Comparison of ENCODE assay signal across 8 cellular contexts in the genomic region with DNA sequence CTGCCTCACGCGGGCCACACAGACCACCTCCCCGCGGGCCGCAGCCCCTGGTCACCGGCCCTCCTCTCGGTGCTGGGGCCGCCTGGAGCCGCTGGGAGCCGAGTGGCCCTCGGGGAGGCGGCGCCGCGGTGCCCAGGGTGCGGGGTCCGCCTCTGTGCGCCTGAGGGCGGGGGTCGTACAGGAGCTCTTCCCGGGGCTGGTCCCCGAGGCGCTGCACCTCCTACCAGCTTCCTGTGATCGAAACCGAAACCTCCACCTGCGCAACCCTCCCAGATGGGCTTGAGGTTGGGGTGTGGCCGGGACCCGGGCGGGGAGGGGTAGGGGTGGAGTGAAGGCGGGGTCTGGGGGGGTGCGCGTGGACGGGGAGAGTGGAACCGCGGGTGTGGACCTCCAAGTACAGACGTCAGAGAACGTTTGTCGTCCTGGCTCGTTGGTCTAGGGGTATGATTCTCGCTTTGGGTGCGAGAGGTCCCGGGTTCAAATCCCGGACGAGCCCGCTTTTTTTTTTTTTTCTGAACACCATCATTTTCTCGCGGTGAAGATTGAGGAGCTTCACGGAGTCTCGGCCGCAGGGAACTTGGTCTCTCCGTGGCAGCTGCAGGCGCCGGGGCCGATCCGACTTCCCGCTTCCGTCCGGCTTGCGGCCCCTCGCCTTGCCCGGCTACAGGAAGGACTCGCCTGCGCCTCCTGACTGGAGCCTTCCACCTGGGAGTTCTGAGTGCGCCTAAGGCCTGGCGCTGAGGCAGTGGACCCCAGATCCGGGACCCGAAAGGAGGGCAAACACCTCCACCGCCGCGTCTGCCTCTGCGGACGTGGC. TPM values are rescaled to one million over a fixed set of nuclear protein-coding genes. Genes with fewer than 3 reads are reported as not detected.
DNase-seq lines count a peak whose midpoint lies in the region; ATAC-seq and TF ChIP-seq lines count a peak whose summit lies in the region.

No MANE protein-coding gene starts in this region.

- no peaks in the 10 kb centered on the region for H3K36me3 Mint-ChIP-seq in T-cell

- H3K4me3 ChIP-seq in adrenal gland (peak overlapping the region; percentile 17 to 82 (median 68)), psoas muscle (peak overlapping the region; percentile 77), uterus (peak overlapping the region; percentile 58 to 87)

- H3K4me1 ChIP-seq in adrenal gland (replicated peaks in 1 of 2), result peaks cover 0 to 7% of the 10 kb centered on the region in 2 donors
- H3K4me1 ChIP-seq in psoas muscle, result peaks cover 5% of the 10 kb centered on the region
- H3K4me1 ChIP-seq in uterus, result no peaks in the 10 kb centered on the region

- POLR2A ChIA-PET in T-cell (lab: Charles Lee), result interaction anchor here (0.6 to 0.7 kb wide), 5 partner anchors 9 to 276 kb away, joined by 3 to 16 read pairs (median 7); a partner anchor contains a TSS

- H3K36me3 ChIP-seq in adrenal gland (replicated peaks in 1 of 2) (no peaks in the 10 kb centered on the region), psoas muscle (ENCODE audit: insufficient read depth in 1 of 2, low read depth in 1 of 2) (no peaks in the 10 kb centered on the region), uterus (no peaks in the 10 kb centered on the region)

- peaks cover 0 to 20% (median 2%) of the 10 kb centered on the region in 3 donors for H3K9me3 Mint-ChIP-seq in T-cell

- DNase-seq in CD1c-positive myeloid dendritic cell (ENCODE audit: extremely low spot score), result peak; percentile 79
- peak; percentile 92 for DNase-seq in M059J (ENCODE audit: low read depth)
- DNase-seq in T-cell, result peak; percentile 86 to 97 (median 94)
- peak; percentile 86 to 95 (median 92) for DNase-seq in adrenal gland
- peak; percentile 90 for DNase-seq in left cardiac atrium
- peak; percentile 82 to 86 for DNase-seq in psoas muscle
- peak; percentile 87 to 94 for DNase-seq in uterus

- CTCF ChIA-PET in T-cell (lab: Charles Lee), result interaction anchor here (0.6 to 1.4 kb wide), 7 partner anchors 8 to 906 kb away, joined by 3 to 13 read pairs (median 5); no protein-coding TSS in a partner anchor

- H3K27ac ChIP-seq in adrenal gland (peak overlapping the region; percentile 54 to 97 (median 85)), psoas muscle (peak overlapping the region; percentile 58), uterus (peak overlapping the region; percentile 83 to 97)

- H3K9me3 ChIP-seq in adrenal gland (replicated peaks in 1 of 3) (no peaks in the 10 kb centered on the region), psoas muscle (no peaks in the 10 kb centered on the region), uterus (no peaks in the 10 kb centered on the region)

- TF ChIP-seq CTCF in adrenal gland (IDR thresholded peaks at IDR 0.05), result no peak
- TF ChIP-seq CTCF in psoas muscle (IDR thresholded peaks at IDR 0.05), result no peak
- peak in 3 of 4 experiments; percentile 5 to 11 (median 9) for TF ChIP-seq CTCF in uterus (IDR thresholded peaks at IDR 0.05)

- H3K27ac Mint-ChIP-seq in T-cell, result peak overlapping the region; percentile 92 to 94

- H3K27me3 ChIP-seq in adrenal gland (no peaks in the 10 kb centered on the region), psoas muscle (ENCODE audit: insufficient read depth in 3 of 3, low read length in 2 of 3) (peaks cover 0 to 47% (median 31%) of the 10 kb centered on the region in 3 donors), uterus (no peaks in the 10 kb centered on the region)

- intact Hi-C loops in adrenal gland (cut with DNase I) (no loop called here), left cardiac atrium (cut with DNase I) (no loop called here), psoas muscle (cut with DNase I) (no loop called here), uterus (cut with DNase I; ENCODE audit: low total_unique reads) (no loop called here)

- ATAC-seq in GM21423 (IDR thresholded peaks at IDR 0.05; ENCODE audit: unreplicated experiment), result peak; percentile 52
- peak; percentile 89 to 93 (median 92) for ATAC-seq in T-cell (replicated peaks in 1 of 4)
- ATAC-seq in left cardiac atrium, result peak; percentile 92 to 95
- peak; percentile 62 to 79 (median 72) for ATAC-seq in psoas muscle

- no peaks in the 10 kb centered on the region for H3K27me3 Mint-ChIP-seq in T-cell

- 0 to 1% (median 1%) methylated on average over 30 to 72 of the region's 72 CpGs for WGBS in adrenal gland, 4 donors
- WGBS in psoas muscle, 3 donors, result 0 to 1% (median 1%) methylated on average over 65 to 72 of the region's 72 CpGs

- peak overlapping the region; percentile 87 to 96 (median 91) for H3K4me3 Mint-ChIP-seq in T-cell

- peaks cover 22 to 31% (median 24%) of the 10 kb centered on the region in 3 donors for H3K4me1 Mint-ChIP-seq in T-cell

- TF ChIP-seq POLR2A in adrenal gland (IDR thresholded peaks at IDR 0.05) (peak; percentile 9 to 59), uterus (IDR thresholded peaks at IDR 0.05) (peak; percentile 49 to 65)

RNA-seq across cellular contexts. Expression of a gene that starts 23.9 kb away (rescaled TPM):
- 1.1 and 6.2 TPM in 2 replicates for total RNA-seq in M059J (2014; rRNA removed; shearing (Covaris generic))
- total RNA-seq in T-cell (10 to 100 TPM in 3 of 5 donors, 1 to 10 TPM in 2; 3.1 to 16.9 (median 12.8) TPM), adrenal gland (10 to 100 TPM in 7 of 8 donors, 1 to 10 TPM in 1; 9.5 to 19.3 (median 14.0) TPM), left cardiac atrium (1 to 10 TPM; 6.5 to 6.7 TPM), psoas muscle (10 to 100 TPM in 1 of 4 donors, 1 to 10 TPM in 3; 8.1 to 11.6 (median 9.2) TPM), uterus (100 to 1,000 TPM in 1 of 4 donors, 10 to 100 TPM in 1, 1 to 10 TPM in 1, under 1 TPM in 1; 0.77 to 101 (median 11.1) TPM)
- polyA plus RNA-seq in adrenal gland (10 to 100 TPM in 2 of 3 donors, 1 to 10 TPM in 1; 4.2 to 19.5 (median 10.4) TPM), psoas muscle (10 to 100 TPM in 2 of 3 donors, 1 to 10 TPM in 1; 7.9 to 19.1 (median 18.9) TPM)

RNA-seq across cellular contexts. Expression of a gene that starts 29.3 kb away (rescaled TPM):
- 0.15 TPM in 1 of 2 replicates, not detected in the other for total RNA-seq in M059J (2014; rRNA removed; shearing (Covaris generic))
- not detected for total RNA-seq in T-cell
- not detected for total RNA-seq in adrenal gland
- polyA plus RNA-seq in adrenal gland, result not detected
- not detected for total RNA-seq in left cardiac atrium
- total RNA-seq in psoas muscle, result not detected
- polyA plus RNA-seq in psoas muscle, result not detected
- total RNA-seq in uterus, result not detected

RNA-seq across cellular contexts. Expression of a gene that starts 46.3 kb away (rescaled TPM):
- total RNA-seq in M059J (2014; rRNA removed; shearing (Covaris generic)), result 13.5 and 15.4 TPM in 2 replicates
- under 1 TPM in 1 of 5 donors, not detected in 4; 0.38 TPM for total RNA-seq in T-cell
- 10 to 100 TPM; 10.1 to 25.5 (median 15.2) TPM for total RNA-seq in adrenal gland
- polyA plus RNA-seq in adrenal gland, result 10 to 100 TPM in 2 of 3 donors, 1 to 10 TPM in 1; 3.8 to 86.1 (median 33.9) TPM
- 1 to 10 TPM; 7.0 to 7.2 TPM for total RNA-seq in left cardiac atrium
- 1 to 10 TPM; 1.8 to 4.1 (median 1.9) TPM for total RNA-seq in psoas muscle
- 1 to 10 TPM; 1.9 to 5.4 (median 4.6) TPM for polyA plus RNA-seq in psoas muscle
- 10 to 100 TPM; 12.9 to 26.9 (median 18.3) TPM for total RNA-seq in uterus

RNA-seq across cellular contexts. Expression of a gene that starts 59.6 kb away (rescaled TPM):
- total RNA-seq in M059J (2014; rRNA removed; shearing (Covaris generic)), result not detected in 2 replicates
- total RNA-seq in T-cell (under 1 TPM in 4 of 5 donors, not detected in 1; 0.19 to 0.64 (median 0.39) TPM), adrenal gland (under 1 TPM in 2 of 8 donors, not detected in 6; 0.15 to 0.50 TPM), left cardiac atrium (not detected), psoas muscle (under 1 TPM in 1 of 4 donors, not detected in 3; 0.16 TPM), uterus (not detected)
- polyA plus RNA-seq in adrenal gland (under 1 TPM in 1 of 3 donors, not detected in 2; 0.13 TPM), psoas muscle (under 1 TPM in 1 of 3 donors, not detected in 2; 0.07 TPM)

Comparison
In these comparisons a context has a peak if more than half of its experiments do, and no peak if none do; other contexts are left out.
1. Peak in every context shown above with its lines: DNase-seq, ATAC-seq, H3K4me3 ChIP-seq and H3K27ac ChIP-seq.
2. CTCF ChIP-seq: peak in uterus (3 of 4); none in adrenal gland (0 of 6) and psoas muscle (single experiment).